Comparison of ENCODE assay signal across 14 cellular contexts in genomic region chr10:71722849-71723248, GRCh38. TPM values are rescaled to one million over a fixed set of nuclear protein-coding genes. Genes with fewer than 3 reads are reported as not detected.
"Had no signal": no experiment of that assay in that cellular context is flagged by ENCODE, and none has a peak within 500 bp of the region (broad histone marks: within the 10 kb centered on the region; RNA-seq: fewer than 3 reads in every experiment).

No MANE protein-coding gene starts in this region.

- H3K36me3 Mint-ChIP-seq: WTC11 had no signal

- H3K36me3 ChIP-seq: ascending aorta, left lung, ovary, thyroid gland, vagina had no signal

- DNase-seq: activated CD4-positive, alpha-beta T cell treated with anti-CD3 and anti-CD28 coated beads, Interleukin-2, amount 50 U/mL, for 1 hour; left lung; mucosa of descending colon; nephron progenitor cell; ovary; stimulated activated CD4-positive, alpha-beta T cell treated with anti-CD3 and anti-CD28 coated beads, Interleukin-4, amount 100 ng/mL, for 24 hours; thyroid gland had no signal

- H3K4me3 ChIP-seq: ascending aorta, left lung, mucosa of descending colon, ovary, thyroid gland, vagina had no signal

- H3K9me3 ChIP-seq: ascending aorta, left lung, mucosa of descending colon, ovary, thyroid gland, vagina had no signal

- FAIRE-seq: bronchial epithelial cell, endothelial cell of umbilical vein, frontal cortex, keratinocyte had no signal

- H3K9me3 Mint-ChIP-seq: WTC11 had no signal

- H3K27me3 ChIP-seq: ascending aorta, left lung, ovary, thyroid gland, vagina had no signal

- H3K27ac Mint-ChIP-seq: WTC11 had no signal

- ATAC-seq: left lung, mucosa of descending colon, WTC11 had no signal

- H3K4me3 Mint-ChIP-seq: nephron progenitor cell, WTC11 had no signal

- H3K27ac ChIP-seq: ascending aorta, left lung, ovary, thyroid gland, vagina had no signal

RNA-seq across cellular contexts. Expression of gene C10orf105, which starts 3.3 kb away (rescaled TPM):
- total RNA-seq: ascending aorta, bronchial epithelial cell, endothelial cell of umbilical vein, frontal cortex, thyroid gland had no signal
- polyA plus RNA-seq: endothelial cell of umbilical vein, keratinocyte had no signal
